In genomic region chr2:190736355-190736754, GRCh38 we compare ENCODE assay signal across 39 cellular contexts.
"Had no signal": no experiment of that assay in that cellular context is flagged by ENCODE, and none has a peak within 500 bp of the region (broad histone marks: within the 10 kb centered on the region; RNA-seq: fewer than 3 reads in every experiment).

No MANE protein-coding gene starts in this region.

- FAIRE-seq: bronchial epithelial cell had no signal

- H3K4me1 ChIP-seq: adrenal gland, ascending aorta, body of pancreas, breast epithelium had no signal

- DNase-seq: activated effector memory CD4-positive, alpha-beta T cell treated with anti-CD3 and anti-CD28 coated beads, Interleukin-2, amount 50 U/mL, for 16 hours; activated effector memory CD4-positive, alpha-beta T cell treated with Interleukin-2 at 50 U/mL for 16 hours; activated gamma-delta T cell; activated gamma-delta T cell treated with Interleukin-2 at 50 U/mL for 16 hours; activated naive CD4-positive, alpha-beta T cell; activated naive CD4-positive, alpha-beta T cell treated with anti-CD3 and anti-CD28 coated beads for 36 hours; activated naive CD4-positive, alpha-beta T cell treated with anti-CD3 and anti-CD28 coated beads, Interleukin-2, amount 10 ng/mL, durations not matched to agents 7 days and 5 days; activated naive CD4-positive, alpha-beta T cell treated with anti-CD3 and anti-CD28 coated beads, Interleukin-2, amount 50 U/mL, for 16 hours; activated naive CD4-positive, alpha-beta T cell treated with Interleukin-2 at 50 U/mL for 16 hours; activated naive CD8-positive, alpha-beta T cell treated with anti-CD3 and anti-CD28 coated beads for 36 hours; activated naive CD8-positive, alpha-beta T cell treated with anti-CD3 and anti-CD28 coated beads, Interleukin-2, amount 10 ng/mL, durations not matched to agents 7 days and 5 days; activated naive CD8-positive, alpha-beta T cell treated with anti-CD3 and anti-CD28 coated beads, Interleukin-2, amount 50 U/mL, for 24 hours; activated T-cell treated with anti-CD3 and anti-CD28 coated beads, Interleukin-2, amount 50 U/mL, for 1 hour; activated T-cell treated with anti-CD3 and anti-CD28 coated beads, Interleukin-2, amount 50 U/mL, for 24 hours; activated T-cell treated with anti-CD3 and anti-CD28 coated beads, Interleukin-2, amount 50 U/mL, for 4 hours; activated T-cell treated with anti-CD3 and anti-CD28 coated beads, Interleukin-2, amount 50 U/mL, for 48 hours; activated T-cell treated with anti-CD3 and anti-CD28 coated beads, Interleukin-2, amount 50 U/mL, for 72 hours; adrenal gland; amniotic stem cell; amygdala; anterior cingulate cortex; aorta; body of pancreas; brain microvascular endothelial cell; caudate nucleus; central memory CD4-positive, alpha-beta T cell; cerebellar nuclear complex had no signal

- H3K4me3 Mint-ChIP-seq: activated naive CD4-positive, alpha-beta T cell treated with anti-CD3 and anti-CD28 coated beads for 36 hours; activated naive CD4-positive, alpha-beta T cell treated with anti-CD3 and anti-CD28 coated beads, Interleukin-2, amount 10 ng/mL, durations not matched to agents 7 days and 5 days; activated naive CD4-positive, alpha-beta T cell treated with anti-CD3 and anti-CD28 coated beads, Interleukin-2, amount 50 U/mL, for 24 hours; activated naive CD8-positive, alpha-beta T cell; activated naive CD8-positive, alpha-beta T cell treated with anti-CD3 and anti-CD28 coated beads for 36 hours; activated naive CD8-positive, alpha-beta T cell treated with anti-CD3 and anti-CD28 coated beads, Interleukin-2, amount 10 ng/mL, durations not matched to agents 7 days and 5 days; activated naive CD8-positive, alpha-beta T cell treated with anti-CD3 and anti-CD28 coated beads, Interleukin-2, amount 50 U/mL, for 24 hours; activated T-cell treated with anti-CD3 and anti-CD28 coated beads, Interleukin-2, amount 50 U/mL, for 24 hours; activated T-cell treated with anti-CD3 and anti-CD28 coated beads, Interleukin-2, amount 50 U/mL, for 4 hours; activated T-cell treated with anti-CD3 and anti-CD28 coated beads, Interleukin-2, amount 50 U/mL, for 72 hours; activated T-helper 1 cell treated with anti-CD3 and anti-CD28 coated beads, Interleukin-12 subunit alpha, Interleukin-12 subunit beta, Interleukin-2, Interleukin-4 antibody, amounts not matched to agents 30 ng/mL and 10 ng/mL and 1 ng/mL, durations not matched to agents 14 hours and 24 hours and 36 hours; activated T-helper 17 cell treated with anti-CD3 and anti-CD28 coated beads, Interleukin-2, amount 50 U/mL, for 72 hours; brain; central memory CD8-positive, alpha-beta T cell had no signal

- H3K36me3 Mint-ChIP-seq: activated naive CD4-positive, alpha-beta T cell treated with anti-CD3 and anti-CD28 coated beads, Interleukin-2, amount 10 ng/mL, durations not matched to agents 7 days and 5 days; activated naive CD4-positive, alpha-beta T cell treated with anti-CD3 and anti-CD28 coated beads, Interleukin-2, amount 50 U/mL, for 24 hours; activated naive CD8-positive, alpha-beta T cell treated with anti-CD3 and anti-CD28 coated beads for 36 hours; brain had no signal

- ATAC-seq: activated naive CD4-positive, alpha-beta T cell treated with anti-CD3 and anti-CD28 coated beads, Interleukin-2, amount 50 U/mL, for 72 hours; activated naive CD8-positive, alpha-beta T cell treated with anti-CD3 and anti-CD28 coated beads, Interleukin-2, amount 50 U/mL, for 24 hours; activated T-cell treated with anti-CD3 and anti-CD28 coated beads, Interleukin-2, amount 50 U/mL, for 4 hours; activated T-cell treated with anti-CD3 and anti-CD28 coated beads, Interleukin-2, amount 50 U/mL, for 72 hours; activated T-helper 17 cell treated with anti-CD3 and anti-CD28 coated beads, Interleukin-2, amount 50 U/mL, for 72 hours; body of pancreas had no signal

- H3K9me3 ChIP-seq: adrenal gland, ascending aorta, body of pancreas, breast epithelium had no signal

- H3K27ac Mint-ChIP-seq: activated naive CD4-positive, alpha-beta T cell treated with anti-CD3 and anti-CD28 coated beads for 36 hours; activated naive CD4-positive, alpha-beta T cell treated with anti-CD3 and anti-CD28 coated beads, Interleukin-2, amount 10 ng/mL, durations not matched to agents 7 days and 5 days; activated naive CD4-positive, alpha-beta T cell treated with anti-CD3 and anti-CD28 coated beads, Interleukin-2, amount 50 U/mL, for 24 hours; activated naive CD4-positive, alpha-beta T cell treated with anti-CD3 and anti-CD28 coated beads, Interleukin-2, amount 50 U/mL, for 72 hours; activated naive CD8-positive, alpha-beta T cell; activated naive CD8-positive, alpha-beta T cell treated with anti-CD3 and anti-CD28 coated beads for 36 hours; activated naive CD8-positive, alpha-beta T cell treated with anti-CD3 and anti-CD28 coated beads, Interleukin-2, amount 10 ng/mL, durations not matched to agents 7 days and 5 days; activated naive CD8-positive, alpha-beta T cell treated with anti-CD3 and anti-CD28 coated beads, Interleukin-2, amount 50 U/mL, for 24 hours; activated T-cell treated with anti-CD3 and anti-CD28 coated beads, Interleukin-2, amount 50 U/mL, for 24 hours; activated T-cell treated with anti-CD3 and anti-CD28 coated beads, Interleukin-2, amount 50 U/mL, for 72 hours; activated T-helper 1 cell treated with anti-CD3 and anti-CD28 coated beads, Interleukin-12 subunit alpha, Interleukin-12 subunit beta, Interleukin-2, Interleukin-4 antibody, amounts not matched to agents 30 ng/mL and 10 ng/mL and 1 ng/mL, durations not matched to agents 14 hours and 24 hours and 36 hours; activated T-helper 17 cell treated with anti-CD3 and anti-CD28 coated beads, Interleukin-2, amount 50 U/mL, for 72 hours; activated T-helper 2 cell treated with anti-CD3 and anti-CD28 coated beads, Interferon-gamma antibody, Interleukin-2, Interleukin-4, amounts not matched to agents 10 μg/mL and 5 μg/mL and 100 μg/mL, durations not matched to agents 14 hours and 24 hours and 36 hours; brain had no signal

- H3K4me3 ChIP-seq: adrenal gland, ascending aorta, body of pancreas, breast epithelium, cardiac muscle cell had no signal

- H3K9me3 Mint-ChIP-seq: activated naive CD4-positive, alpha-beta T cell treated with anti-CD3 and anti-CD28 coated beads for 36 hours; activated naive CD4-positive, alpha-beta T cell treated with anti-CD3 and anti-CD28 coated beads, Interleukin-2, amount 10 ng/mL, durations not matched to agents 7 days and 5 days; activated naive CD8-positive, alpha-beta T cell treated with anti-CD3 and anti-CD28 coated beads, Interleukin-2, amount 50 U/mL, for 24 hours; activated T-cell treated with anti-CD3 and anti-CD28 coated beads, Interleukin-2, amount 50 U/mL, for 24 hours; activated T-cell treated with anti-CD3 and anti-CD28 coated beads, Interleukin-2, amount 50 U/mL, for 4 hours; activated T-cell treated with anti-CD3 and anti-CD28 coated beads, Interleukin-2, amount 50 U/mL, for 72 hours; activated T-helper 1 cell treated with anti-CD3 and anti-CD28 coated beads, Interleukin-12 subunit alpha, Interleukin-12 subunit beta, Interleukin-2, Interleukin-4 antibody, amounts not matched to agents 30 ng/mL and 10 ng/mL and 1 ng/mL, durations not matched to agents 14 hours and 24 hours and 36 hours; activated T-helper 17 cell treated with anti-CD3 and anti-CD28 coated beads, Interleukin-2, amount 50 U/mL, for 72 hours; central memory CD8-positive, alpha-beta T cell had no signal

- H3K36me3 ChIP-seq: adrenal gland, ascending aorta, brain microvascular endothelial cell, breast epithelium, cardiac muscle cell had no signal

- H3K4me1 Mint-ChIP-seq: activated naive CD4-positive, alpha-beta T cell treated with anti-CD3 and anti-CD28 coated beads, Interleukin-2, amount 10 ng/mL, durations not matched to agents 7 days and 5 days; activated naive CD4-positive, alpha-beta T cell treated with anti-CD3 and anti-CD28 coated beads, Interleukin-2, amount 50 U/mL, for 24 hours; activated naive CD8-positive, alpha-beta T cell treated with anti-CD3 and anti-CD28 coated beads, Interleukin-2, amount 10 ng/mL, durations not matched to agents 7 days and 5 days; activated naive CD8-positive, alpha-beta T cell treated with anti-CD3 and anti-CD28 coated beads, Interleukin-2, amount 50 U/mL, for 24 hours; activated T-helper 17 cell treated with anti-CD3 and anti-CD28 coated beads, Interleukin-2, amount 50 U/mL, for 72 hours; brain; central memory CD8-positive, alpha-beta T cell had no signal
